18 cellular contexts compared by ENCODE assay signal in the genomic region with DNA sequence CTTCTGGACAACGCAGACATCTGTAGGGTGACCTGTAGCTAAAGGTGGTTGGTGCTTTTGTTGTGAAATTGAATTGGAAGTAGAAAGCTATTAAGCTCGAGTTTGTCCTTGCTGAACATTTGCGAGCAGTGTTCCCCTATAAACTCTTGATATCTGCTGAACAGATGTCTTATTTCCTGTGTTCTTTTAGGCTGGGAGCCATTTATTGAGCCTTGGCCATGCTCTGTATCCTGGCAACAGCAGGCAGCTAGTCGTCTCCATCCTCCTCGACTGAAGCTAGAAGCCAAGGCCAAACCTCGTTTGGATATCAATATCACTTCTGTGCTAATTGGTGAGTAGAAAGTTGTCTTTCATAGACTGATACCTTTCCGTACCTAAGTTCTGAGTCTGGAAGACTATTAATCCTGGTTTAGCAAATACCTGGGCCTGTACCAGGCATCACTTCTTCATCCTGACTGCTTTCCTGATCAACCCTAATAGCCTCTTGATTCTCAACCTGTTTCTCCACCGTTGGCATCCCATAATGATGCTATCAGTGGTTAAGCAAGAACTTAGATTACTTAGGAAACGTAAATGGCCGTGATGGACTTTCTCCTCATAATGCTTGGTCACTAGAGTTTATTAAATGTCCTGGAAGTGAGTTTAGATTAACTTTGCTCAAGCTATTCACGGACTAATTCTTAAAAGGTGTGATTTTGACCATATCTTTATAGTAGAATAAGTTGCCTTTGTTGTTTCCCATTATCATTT.
A peak's percentile ranks its signal among the peaks of the same experiment; 100 is the strongest.
DNase-seq lines count a peak whose midpoint lies in the region; ATAC-seq, FAIRE-seq and TF ChIP-seq lines count a peak whose summit lies in the region.
"Had no signal": no experiment of that assay in that cellular context is flagged by ENCODE, and none has a peak within 500 bp of the region (broad histone marks: within the 10 kb centered on the region; RNA-seq: fewer than 3 reads in every experiment).

No MANE protein-coding gene starts in this region.

- no peak overlapping the region for H3K4me3 Mint-ChIP-seq in CD4-positive, CD25-positive, alpha-beta regulatory T cell

- no peaks in the 10 kb centered on the region for H3K9me3 ChIP-seq in CD4-positive, CD25-positive, alpha-beta regulatory T cell (ENCODE audit: control insufficient read depth in 2 of 2, low read length in 2 of 2)
- H3K9me3 ChIP-seq in body of pancreas: no peaks in the 10 kb centered on the region
- no peaks in the 10 kb centered on the region for H3K9me3 ChIP-seq in left ventricle myocardium inferior (replicated peaks)
- H3K9me3 ChIP-seq in pancreas: no peaks in the 10 kb centered on the region
- no peaks in the 10 kb centered on the region for H3K9me3 ChIP-seq in aorta (ENCODE audit: control insufficient read depth, low read length)
- H3K9me3 ChIP-seq: BLaER1, SJCRH30 had no signal

- H3K27ac ChIP-seq in CD4-positive, CD25-positive, alpha-beta regulatory T cell (ENCODE audit: insufficient read depth, low read length, poor library complexity, severe bottlenecking): no peak overlapping the region
- H3K27ac ChIP-seq in body of pancreas (peak overlapping the region; percentile 42 to 75 (median 69)), left ventricle myocardium inferior (replicated peaks) (peak overlapping the region; percentile 57), pancreas (peak overlapping the region in 3 of 4 donors; percentile 13 to 83 (median 42)), aorta (ENCODE audit: low read depth in 1 of 2, low read length in 2 of 2) (no peak overlapping the region)
- H3K27ac ChIP-seq: BLaER1, SJCRH30 had no signal

- no peaks in the 10 kb centered on the region for H3K9me3 Mint-ChIP-seq in CD4-positive, CD25-positive, alpha-beta regulatory T cell

- no peaks in the 10 kb centered on the region for H3K27me3 Mint-ChIP-seq in CD4-positive, CD25-positive, alpha-beta regulatory T cell

- DNase-seq in CD4-positive, CD25-positive, alpha-beta regulatory T cell: no peak
- peak; percentile 62 to 82 (median 74) for DNase-seq in body of pancreas
- DNase-seq in left ventricle myocardium inferior: no peak
- peak in 3 of 6 donors; percentile 39 to 72 (median 44) for DNase-seq in pancreas
- no peak for DNase-seq in aorta
- DNase-seq in stimulated activated CD8-positive, alpha-beta memory T cell treated with anti-CD3 and anti-CD28 coated beads, Interleukin-4, amount 100 ng/mL, for 48 hours: no peak
- DNase-seq in glomerular visceral epithelial cell (ENCODE audit: extremely low spot score): no peak
- DNase-seq: COR-L47, DMS53, HCEC 1CT, Kasumi-1, MV-4-11, NCI-H1417 treated with DMSO at 0.1 percent for 48 hours, NCI-H2029 treated with DMSO at 0.1 percent for 48 hours, NCI-H510A treated with DMSO at 0.1 percent for 48 hours, SJCRH30 had no signal

- peaks cover 61% of the 10 kb centered on the region for H3K36me3 Mint-ChIP-seq in CD4-positive, CD25-positive, alpha-beta regulatory T cell

- H3K27ac Mint-ChIP-seq in CD4-positive, CD25-positive, alpha-beta regulatory T cell: peak overlapping the region in 2 of 3 donors; percentile 13 to 50

- intact Hi-C loops in body of pancreas (cut with DNase I) (no loop called here), left ventricle myocardium inferior (cut with micrococcal nuclease) (no loop called here), pancreas (cut with DNase I) (no loop called here), aorta (cut with DNase I) (no loop called here)

- TF ChIP-seq CTCF in body of pancreas (IDR thresholded peaks at IDR 0.05): no peak
- TF ChIP-seq CTCF in left ventricle myocardium inferior (IDR thresholded peaks at IDR 0.05; ENCODE audit: borderline replicate concordance): no peak
- TF ChIP-seq CTCF in pancreas (IDR thresholded peaks at IDR 0.05): no peak

- peaks cover 0 to 4% (median 1%) of the 10 kb centered on the region in 4 donors for H3K4me1 Mint-ChIP-seq in CD4-positive, CD25-positive, alpha-beta regulatory T cell

- H3K4me3 ChIP-seq in CD4-positive, CD25-positive, alpha-beta regulatory T cell (ENCODE audit: low read depth, low read length): no peak overlapping the region
- H3K4me3 ChIP-seq in body of pancreas (no peak overlapping the region), left ventricle myocardium inferior (no peak overlapping the region), pancreas (no peak overlapping the region), aorta (ENCODE audit: low read length in 2 of 2) (no peak overlapping the region)
- H3K4me3 ChIP-seq: BLaER1, SJCRH30 had no signal

- no peak for ATAC-seq in CD4-positive, CD25-positive, alpha-beta regulatory T cell (ENCODE audit: low read depth in 2 of 2)
- peak; percentile 79 for ATAC-seq in body of pancreas
- peak; percentile 65 to 82 (median 78) for ATAC-seq in pancreas
- no peak for ATAC-seq in aorta (ENCODE audit: low FRiP score)

- no peak for FAIRE-seq in pancreas (lab: Jason Lieb, UNC)
- FAIRE-seq: GM19239 had no signal

- peaks cover 84% of the 10 kb centered on the region for H3K36me3 ChIP-seq in CD4-positive, CD25-positive, alpha-beta regulatory T cell (ENCODE audit: control insufficient read depth, insufficient read depth, low read length)
- peaks cover 0 to 5% of the 10 kb centered on the region in 2 donors for H3K36me3 ChIP-seq in body of pancreas (replicated peaks in 1 of 2; ENCODE audit: insufficient read depth in 1 of 2, low read depth in 2 of 2)
- peaks cover 66% of the 10 kb centered on the region for H3K36me3 ChIP-seq in left ventricle myocardium inferior
- H3K36me3 ChIP-seq in pancreas: peaks cover 0 to 4% (median 3%) of the 10 kb centered on the region in 3 donors
- peaks cover 2 to 7% of the 10 kb centered on the region in 2 donors for H3K36me3 ChIP-seq in aorta (ENCODE audit: control insufficient read depth in 1 of 2, insufficient read depth in 2 of 2, low read length in 1 of 2)

- H3K4me1 ChIP-seq in CD4-positive, CD25-positive, alpha-beta regulatory T cell (ENCODE audit: control insufficient read depth, insufficient read depth, low read length, poor library complexity, severe bottlenecking): no peaks in the 10 kb centered on the region
- peaks cover 76% of the 10 kb centered on the region for H3K4me1 ChIP-seq in body of pancreas
- H3K4me1 ChIP-seq in left ventricle myocardium inferior: peaks cover 39% of the 10 kb centered on the region
- H3K4me1 ChIP-seq in pancreas: peaks cover 30 to 73% (median 65%) of the 10 kb centered on the region in 3 donors
- H3K4me1 ChIP-seq in aorta (ENCODE audit: control insufficient read depth in 1 of 2, insufficient read depth in 2 of 2, low read length in 2 of 2): peaks cover 2 to 5% of the 10 kb centered on the region in 2 donors
- H3K4me1 ChIP-seq: BLaER1, SJCRH30 had no signal

- no peak for TF ChIP-seq POLR2A in body of pancreas (IDR thresholded peaks at IDR 0.05)

- WGBS in body of pancreas, 2 donors: 28 to 30% methylated on average over 11 of the region's 11 CpGs
- WGBS in pancreas, 2 donors: 29 to 34% methylated on average over 11 of the region's 11 CpGs
- WGBS in aorta, 2 donors: 73 to 76% methylated on average over 11 of the region's 11 CpGs

- no peaks in the 10 kb centered on the region for H3K27me3 ChIP-seq in CD4-positive, CD25-positive, alpha-beta regulatory T cell (ENCODE audit: control insufficient read depth, insufficient read depth, low read length)
- H3K27me3 ChIP-seq in body of pancreas (no peaks in the 10 kb centered on the region), left ventricle myocardium inferior (ENCODE audit: low read depth) (no peaks in the 10 kb centered on the region), pancreas (no peaks in the 10 kb centered on the region), aorta (ENCODE audit: control insufficient read depth in 1 of 2, insufficient read depth in 2 of 2, low read length in 1 of 2) (no peaks in the 10 kb centered on the region)
- H3K27me3 ChIP-seq: BLaER1, SJCRH30 had no signal

Comparison
In these comparisons a context has a peak if more than half of its experiments do, and no peak if none do; other contexts are left out.
1. ATAC-seq: peak in body of pancreas (single experiment) and pancreas (4 of 4); none in CD4-positive, CD25-positive, alpha-beta regulatory T cell (0 of 2) and aorta (single experiment).
2. DNase-seq: peak in body of pancreas (4 of 4); none in CD4-positive, CD25-positive, alpha-beta regulatory T cell (0 of 3), left ventricle myocardium inferior (single experiment), aorta (0 of 2), stimulated activated CD8-positive, alpha-beta memory T cell treated with anti-CD3 and anti-CD28 coated beads, Interleukin-4, amount 100 ng/mL, for 48 hours (single experiment) and glomerular visceral epithelial cell (single experiment).
3. H3K27ac ChIP-seq: peak in body of pancreas (4 of 4), left ventricle myocardium inferior (single experiment) and pancreas (3 of 4); none in CD4-positive, CD25-positive, alpha-beta regulatory T cell (single experiment) and aorta (0 of 2).